Comparison of ENCODE assay signal across 8 cellular contexts in the genomic region with DNA sequence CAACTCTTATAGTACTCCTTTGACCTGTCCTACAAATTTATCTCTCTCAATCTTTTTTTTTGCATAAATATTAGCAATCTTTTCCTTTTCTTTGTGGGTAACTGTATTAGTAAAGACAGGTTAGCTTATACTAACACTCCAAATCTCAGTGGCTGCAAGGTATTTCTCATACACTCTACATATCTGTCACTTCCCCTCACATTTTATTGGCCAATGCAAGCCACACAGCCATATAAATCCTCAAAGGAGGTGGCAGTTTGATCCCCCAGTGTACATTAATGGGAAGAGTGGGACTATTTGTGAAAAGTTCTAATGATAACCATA. TPM values are rescaled to one million over a fixed set of nuclear protein-coding genes. Genes with fewer than 3 reads are reported as not detected.
A peak's percentile ranks its signal among the peaks of the same experiment; 100 is the strongest.
DNase-seq lines count a peak whose midpoint lies in the region; ATAC-seq, FAIRE-seq and TF ChIP-seq lines count a peak whose summit lies in the region.

No MANE protein-coding gene starts in this region.

- intact Hi-C loops in dorsolateral prefrontal cortex (cut with DNase I) (loop anchor here (5.0 to 10.0 kb wide), 3 partner anchors 137 to 260 kb away; partner anchors contain the start of gene PICALM (in 1 of the 2)), sciatic nerve (cut with DNase I) (no loop called here)

- peak overlapping the region; percentile 92 for H3K27ac ChIP-seq in HL-60 (replicated peaks)
- H3K27ac ChIP-seq in dorsolateral prefrontal cortex: peak overlapping the region in 53 of 59 donors; percentile 3 to 85 (median 58)

- H3K36me3 Mint-ChIP-seq in activated T-cell treated with anti-CD3 and anti-CD28 coated beads, Interleukin-2, amount 50 U/mL, for 72 hours (ENCODE audit: insufficient read depth in 2 of 2): no peaks in the 10 kb centered on the region
- H3K36me3 Mint-ChIP-seq in activated T-cell treated with anti-CD3 and anti-CD28 coated beads, Interleukin-2, amount 50 U/mL, for 24 hours (ENCODE audit: low read depth): no peaks in the 10 kb centered on the region

- H3K4me3 ChIP-seq in HL-60 (replicated peaks; ENCODE audit: insufficient read depth, low read length): peak overlapping the region; percentile 42
- H3K4me3 ChIP-seq in dorsolateral prefrontal cortex: peak overlapping the region in 57 of 59 donors; percentile 4 to 66 (median 47)

- TF ChIP-seq POLR2A in H54 (IDR thresholded peaks at IDR 0.05; ENCODE audit: low read depth, low read length): no peak

- peak; percentile 95 for ATAC-seq in activated T-cell treated with anti-CD3 and anti-CD28 coated beads, Interleukin-2, amount 50 U/mL, for 72 hours (replicated peaks in 1 of 2)
- peak; percentile 58 for ATAC-seq in sciatic nerve

- H3K4me1 Mint-ChIP-seq in activated T-cell treated with anti-CD3 and anti-CD28 coated beads, Interleukin-2, amount 50 U/mL, for 72 hours (ENCODE audit: low read depth): peaks cover 1% of the 10 kb centered on the region
- peaks cover 13% of the 10 kb centered on the region for H3K4me1 Mint-ChIP-seq in activated T-cell treated with anti-CD3 and anti-CD28 coated beads, Interleukin-2, amount 50 U/mL, for 24 hours (ENCODE audit: low read depth)

- peak in 1 of 2 donors; percentile 34 for DNase-seq in activated T-cell treated with anti-CD3 and anti-CD28 coated beads, Interleukin-2, amount 50 U/mL, for 72 hours
- no peak for DNase-seq in activated T-cell treated with anti-CD3 and anti-CD28 coated beads, Interleukin-2, amount 50 U/mL, for 24 hours
- DNase-seq in HL-60 (ENCODE audit: low read depth in 1 of 2, low spot score in 1 of 2): peak; percentile 40 to 69
- DNase-seq in dorsolateral prefrontal cortex: no peak
- DNase-seq in sciatic nerve (ENCODE audit: low spot score): no peak
- DNase-seq in H54 (ENCODE audit: insufficient read length, low spot score): no peak
- no peak for DNase-seq in NCI-H1105 treated with DMSO at 0.1 percent for 48 hours (lab: John Stamatoyannopoulos, UW)
- DNase-seq in activated gamma-delta T cell (lab: John Stamatoyannopoulos, UW): no peak

- no peaks in the 10 kb centered on the region for H3K27me3 Mint-ChIP-seq in activated T-cell treated with anti-CD3 and anti-CD28 coated beads, Interleukin-2, amount 50 U/mL, for 72 hours (ENCODE audit: low read depth)
- H3K27me3 Mint-ChIP-seq in activated T-cell treated with anti-CD3 and anti-CD28 coated beads, Interleukin-2, amount 50 U/mL, for 24 hours: no peaks in the 10 kb centered on the region

- H3K4me3 Mint-ChIP-seq in activated T-cell treated with anti-CD3 and anti-CD28 coated beads, Interleukin-2, amount 50 U/mL, for 72 hours: no peak overlapping the region
- no peak overlapping the region for H3K4me3 Mint-ChIP-seq in activated T-cell treated with anti-CD3 and anti-CD28 coated beads, Interleukin-2, amount 50 U/mL, for 24 hours

- no peaks in the 10 kb centered on the region for H3K27me3 ChIP-seq in HL-60 (ENCODE audit: insufficient read depth, poor library complexity, severe bottlenecking)
- H3K27me3 ChIP-seq in dorsolateral prefrontal cortex: no peaks in the 10 kb centered on the region

- H3K9me3 Mint-ChIP-seq in activated T-cell treated with anti-CD3 and anti-CD28 coated beads, Interleukin-2, amount 50 U/mL, for 72 hours: no peaks in the 10 kb centered on the region
- no peaks in the 10 kb centered on the region for H3K9me3 Mint-ChIP-seq in activated T-cell treated with anti-CD3 and anti-CD28 coated beads, Interleukin-2, amount 50 U/mL, for 24 hours

- TF ChIP-seq CTCF in HL-60 (IDR thresholded peaks at IDR 0.05; ENCODE audit: insufficient read depth, low read length) (no peak), dorsolateral prefrontal cortex (IDR thresholded peaks at IDR 0.05 in 54 of 56, conservative IDR thresholded peaks at IDR 0.05 in 2 of 56; ENCODE audit: low read depth in 1 of 56, partially characterized antibody in 56 of 56) (no peak)

- H3K27ac Mint-ChIP-seq in activated T-cell treated with anti-CD3 and anti-CD28 coated beads, Interleukin-2, amount 50 U/mL, for 72 hours: no peak overlapping the region
- no peak overlapping the region for H3K27ac Mint-ChIP-seq in activated T-cell treated with anti-CD3 and anti-CD28 coated beads, Interleukin-2, amount 50 U/mL, for 24 hours

- FAIRE-seq in H54 (lab: Jason Lieb, UNC): no peak

RNA-seq across cellular contexts. Expression of gene EED, which starts 42.6 kb away (rescaled TPM):
- 10 to 100 TPM; 57.2 to 73.2 TPM for total RNA-seq in activated T-cell treated with anti-CD3 and anti-CD28 coated beads, Interleukin-2, amount 50 U/mL, for 72 hours
- 10 to 100 TPM; 19.7 to 40.3 (median 29.2) TPM for total RNA-seq in dorsolateral prefrontal cortex
- 25.2 TPM for total RNA-seq in sciatic nerve

Comparison
In these comparisons a context has a peak if more than half of its experiments do, and no peak if none do; other contexts are left out.
1. DNase-seq: peak in HL-60 (2 of 2); none in activated T-cell treated with anti-CD3 and anti-CD28 coated beads, Interleukin-2, amount 50 U/mL, for 24 hours (single experiment), dorsolateral prefrontal cortex (0 of 10), sciatic nerve (single experiment), H54 (single experiment), NCI-H1105 treated with DMSO at 0.1 percent for 48 hours (single experiment) and activated gamma-delta T cell (single experiment).